11 cellular contexts compared by ENCODE assay signal in the genomic region with DNA sequence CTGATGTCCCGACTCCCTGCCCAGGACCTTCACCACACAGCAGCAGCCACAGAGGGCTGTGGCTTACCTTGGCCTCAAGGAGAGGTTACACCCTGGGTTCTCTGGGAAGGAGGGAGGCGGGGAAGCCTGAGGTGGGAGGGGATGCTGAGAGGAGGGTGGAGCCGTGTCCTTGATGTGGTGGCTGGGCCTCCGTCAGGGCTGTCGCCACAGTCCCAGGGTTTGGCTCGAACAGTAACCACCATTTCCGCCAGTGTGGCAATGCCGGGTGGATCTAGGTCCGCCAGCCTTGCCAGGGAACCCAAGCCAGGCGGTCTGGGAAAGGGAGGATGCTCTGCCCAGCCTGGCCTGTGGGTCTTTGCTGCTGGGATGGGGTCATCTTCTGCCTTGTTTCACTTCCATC. TPM values are rescaled to one million over a fixed set of nuclear protein-coding genes. Genes with fewer than 3 reads are reported as not detected.
DNase-seq lines count a peak whose midpoint lies in the region; ATAC-seq, FAIRE-seq and TF ChIP-seq lines count a peak whose summit lies in the region.
"Had no signal": no experiment of that assay in that cellular context is flagged by ENCODE, and none has a peak within 500 bp of the region (broad histone marks: within the 10 kb centered on the region; RNA-seq: fewer than 3 reads in every experiment).

No MANE protein-coding gene starts in this region.

- H3K27ac ChIP-seq in CD8-positive, alpha-beta T cell (ENCODE audit: low read depth, low read length), result no peak overlapping the region
- H3K27ac ChIP-seq: C4-2B, gastroesophageal sphincter had no signal

- H3K4me1 ChIP-seq in CD8-positive, alpha-beta T cell (ENCODE audit: insufficient read depth, low read length), result peaks cover 22% of the 10 kb centered on the region
- H3K4me1 ChIP-seq in HAP-1, result no peaks in the 10 kb centered on the region

- intact Hi-C loops in CD8-positive, alpha-beta T cell (cut with DNase I, micrococcal nuclease), result no loop called here
- intact Hi-C loops in posterior vena cava (cut with DNase I), result loop anchor here in 1 of 2 donors (5.0 kb wide), 1 partner anchor 1363 kb away; no protein-coding TSS in a partner anchor

- no peaks in the 10 kb centered on the region for H3K27me3 ChIP-seq in CD8-positive, alpha-beta T cell (ENCODE audit: insufficient read depth, low read length)
- H3K27me3 ChIP-seq in HAP-1 (ENCODE audit: low read depth), result peaks cover 18% of the 10 kb centered on the region; the same call in 1 of the 2 replicates

- POLR2A ChIA-PET in CD8-positive, alpha-beta T cell (lab: Charles Lee), result interaction anchor here (1.4 kb wide), 1 partner anchor 16 kb away, joined by 5 read pairs; a partner anchor contains a TSS

- peaks cover 9% of the 10 kb centered on the region for H3K27me3 Mint-ChIP-seq in CD8-positive, alpha-beta T cell (ENCODE audit: low read depth)

- H3K4me1 Mint-ChIP-seq in CD8-positive, alpha-beta T cell (ENCODE audit: low read depth), result peaks cover 27% of the 10 kb centered on the region

- in situ Hi-C loops in HAP-1 (cut with MboI; ENCODE audit: low sequenced_read_pairs), result loop anchor here (10.0 kb wide), 1 partner anchor 219 kb away; no protein-coding TSS in a partner anchor

- FAIRE-seq in GM12891 (lab: Jason Lieb, UNC), result no peak

- H3K4me3 ChIP-seq in CD8-positive, alpha-beta T cell (ENCODE audit: low read depth, low read length), result peak overlapping the region; percentile 20
- no peak overlapping the region for H3K4me3 ChIP-seq in HAP-1
- H3K4me3 ChIP-seq: gastroesophageal sphincter had no signal

- DNase-seq in CD8-positive, alpha-beta T cell, result peak in 6 of 7 experiments; percentile 45 to 82 (median 62)
- DNase-seq in T-helper 22 cell (ENCODE audit: low read depth) (peak; percentile 63), posterior vena cava (ENCODE audit: low spot score) (peak; percentile 72), GM12891 (ENCODE audit: insufficient read length, low spot score) (no peak), HAP-1 (ENCODE audit: low spot score in 2 of 2) (no peak), germinal center (ENCODE audit: low spot score) (no peak)
- DNase-seq in activated T-helper 9 cell treated with anti-CD3 and anti-CD28 coated beads, Interleukin-2, amount 50 U/mL, for 16 hours (ENCODE audit: low read depth), result peak; percentile 31

- CTCF ChIA-PET in CD8-positive, alpha-beta T cell (lab: Charles Lee), result interaction anchor here (0.9 to 2.7 kb wide), 3 partner anchors 9 to 71 kb away, joined by 3 to 14 read pairs (median 5); no protein-coding TSS in a partner anchor

- H3K9me3 Mint-ChIP-seq in CD8-positive, alpha-beta T cell, result no peaks in the 10 kb centered on the region

- H3K27ac Mint-ChIP-seq in CD8-positive, alpha-beta T cell, result peak overlapping the region; percentile 57

- no peaks in the 10 kb centered on the region for H3K36me3 ChIP-seq in CD8-positive, alpha-beta T cell (ENCODE audit: insufficient read depth, low read length)
- no peaks in the 10 kb centered on the region for H3K36me3 ChIP-seq in HAP-1 (replicated peaks)
- H3K36me3 ChIP-seq: gastroesophageal sphincter had no signal

- peak; percentile 94 for ATAC-seq in CD8-positive, alpha-beta T cell
- ATAC-seq in HG03025 (IDR thresholded peaks at IDR 0.05; ENCODE audit: low FRiP score, unreplicated experiment), result no peak
- ATAC-seq: gastroesophageal sphincter had no signal

- H3K9me3 ChIP-seq in CD8-positive, alpha-beta T cell (ENCODE audit: low read length), result no peaks in the 10 kb centered on the region
- no peaks in the 10 kb centered on the region for H3K9me3 ChIP-seq in HAP-1
- H3K9me3 ChIP-seq: gastroesophageal sphincter had no signal

- peak overlapping the region; percentile 37 for H3K4me3 Mint-ChIP-seq in CD8-positive, alpha-beta T cell

- TF ChIP-seq CTCF in CD8-positive, alpha-beta T cell (IDR thresholded peaks at IDR 0.05), result no peak

- TF ChIP-seq POLR2A in GM12891 (IDR thresholded peaks at IDR 0.05; ENCODE audit: low read depth, low read length), result no peak

- H3K36me3 Mint-ChIP-seq in CD8-positive, alpha-beta T cell, result no peaks in the 10 kb centered on the region

TF ChIP-seq in GM12891, 5 proteins besides CTCF, POLR2A, EP300 and RAD21:
- TF ChIP-seq POLR2AphosphoS5 (IDR thresholded peaks at IDR 0.05; ENCODE audit: low read depth, low read length) (no peak), POU2F2 (IDR thresholded peaks at IDR 0.05; ENCODE audit: low read depth, low read length) (no peak), PAX5 (IDR thresholded peaks at IDR 0.05; ENCODE audit: insufficient read depth, low read length, severe bottlenecking) (no peak), SPI1 (IDR thresholded peaks at IDR 0.05; ENCODE audit: low read depth, low read length) (no peak), TAF1 (IDR thresholded peaks at IDR 0.05; ENCODE audit: low read depth, low read length) (no peak)
TF ChIP-seq in GM12891: peak in this region for 0.

RNA-seq across cellular contexts. Expression of a gene that starts 18.4 kb away (rescaled TPM):
- under 1 TPM; 0.25 to 0.62 TPM for total RNA-seq in CD8-positive, alpha-beta T cell
- total RNA-seq in posterior vena cava, result under 1 TPM; 0.42 to 0.48 TPM
- 31.0 TPM for polyA plus RNA-seq in GM12891 (2012; ENCODE audit: low read depth, missing spikeins)

RNA-seq across cellular contexts. Expression of a gene that starts 39.2 kb away (rescaled TPM):
- total RNA-seq in CD8-positive, alpha-beta T cell, result not detected
- 1 to 10 TPM in 1 of 2 donors, under 1 TPM in 1; 0.60 to 1.2 TPM for total RNA-seq in posterior vena cava
- polyA plus RNA-seq in GM12891 (2012; ENCODE audit: low read depth, missing spikeins), result not detected
- total RNA-seq: SK-MEL-5 had no signal

Comparison
In these comparisons a context has a peak if more than half of its experiments do, and no peak if none do; other contexts are left out.
1. DNase-seq: peak in CD8-positive, alpha-beta T cell (6 of 7), T-helper 22 cell (single experiment), activated T-helper 9 cell treated with anti-CD3 and anti-CD28 coated beads, Interleukin-2, amount 50 U/mL, for 16 hours (single experiment) and posterior vena cava (single experiment); none in GM12891 (single experiment), HAP-1 (0 of 2) and germinal center (single experiment).